8 cellular contexts compared by ENCODE assay signal in genomic region chr17:35849469-35850348, GRCh38. TPM values are rescaled to one million over a fixed set of nuclear protein-coding genes. Genes with fewer than 3 reads are reported as not detected.
DNase-seq lines count a peak whose midpoint lies in the region; ATAC-seq, FAIRE-seq and TF ChIP-seq lines count a peak whose summit lies in the region.

No MANE protein-coding gene starts in this region.

- POLR2A ChIA-PET in MCF 10A (lab: Yijun Ruan, JAX) = interaction anchor here (0.6 to 0.8 kb wide), 2 partner anchors 15 to 1426 kb away, joined by 3 read pairs; no protein-coding TSS in a partner anchor

- FAIRE-seq in kidney (lab: Jason Lieb, UNC) = no peak

- peaks cover 12 to 25% of the 10 kb centered on the region in 2 donors for H3K36me3 ChIP-seq in kidney (ENCODE audit: control insufficient read depth in 1 of 2, insufficient read depth in 2 of 2, low read length in 2 of 2)

- peak; percentile 81 for TF ChIP-seq CTCF in MCF 10A (IDR thresholded peaks at IDR 0.05; ENCODE audit: unreplicated experiment)
- TF ChIP-seq CTCF in kidney (IDR thresholded peaks at IDR 0.05; ENCODE audit: borderline replicate concordance, extremely low read depth, insufficient read depth) = peak; percentile 53

- no peaks in the 10 kb centered on the region for H3K4me1 ChIP-seq in kidney (ENCODE audit: control insufficient read depth in 1 of 2, insufficient read depth in 1 of 2, low read depth in 1 of 2, low read length in 2 of 2)

- no peaks in the 10 kb centered on the region for H3K9me3 Mint-ChIP-seq in T-helper 2 cell treated with Interferon-gamma antibody and Interleukin-4, amounts not matched to agents 5 μg/mL and 100 μg/mL, for 36 hours
- no peaks in the 10 kb centered on the region for H3K9me3 Mint-ChIP-seq in MCF 10A (ENCODE audit: unreplicated experiment)

- H3K4me1 Mint-ChIP-seq in T-helper 2 cell treated with Interferon-gamma antibody and Interleukin-4, amounts not matched to agents 5 μg/mL and 100 μg/mL, for 36 hours (ENCODE audit: low read depth) = peaks cover 4% of the 10 kb centered on the region
- no peaks in the 10 kb centered on the region for H3K4me1 Mint-ChIP-seq in MCF 10A (ENCODE audit: insufficient read depth, unreplicated experiment)

- no peak for ATAC-seq in HG02970 (IDR thresholded peaks at IDR 0.05; ENCODE audit: low FRiP score, unreplicated experiment)

- no peaks in the 10 kb centered on the region for H3K9me3 ChIP-seq in kidney (ENCODE audit: control insufficient read depth in 1 of 2, low read length in 2 of 2)

- intact Hi-C loops in MCF 10A (cut with micrococcal nuclease) = loop anchor here (1.0 kb wide), 1 partner anchor 300 kb away; no protein-coding TSS in a partner anchor
- intact Hi-C loops in kidney (cut with DNase I) = no loop called here

- no peaks in the 10 kb centered on the region for H3K27me3 Mint-ChIP-seq in T-helper 2 cell treated with Interferon-gamma antibody and Interleukin-4, amounts not matched to agents 5 μg/mL and 100 μg/mL, for 36 hours (ENCODE audit: low read depth)
- H3K27me3 Mint-ChIP-seq in MCF 10A (ENCODE audit: insufficient read depth, unreplicated experiment) = no peaks in the 10 kb centered on the region

- H3K4me3 ChIP-seq in kidney (ENCODE audit: low read length in 2 of 2) = no peak overlapping the region

- CTCF ChIA-PET in MCF 10A (lab: Yijun Ruan, JAX) = interaction anchor here (0.5 to 2.5 kb wide), 13 partner anchors 8 to 299 kb away, joined by 3 to 12 read pairs (median 4); no protein-coding TSS in a partner anchor

- H3K36me3 Mint-ChIP-seq in T-helper 2 cell treated with Interferon-gamma antibody and Interleukin-4, amounts not matched to agents 5 μg/mL and 100 μg/mL, for 36 hours (ENCODE audit: low read depth) = peaks cover 44% of the 10 kb centered on the region
- H3K36me3 Mint-ChIP-seq in MCF 10A (ENCODE audit: insufficient read depth, unreplicated experiment) = peaks cover 71% of the 10 kb centered on the region

- DNase-seq in NCI-H1417 (lab: John Stamatoyannopoulos, UW) = peak; percentile 22 to 70 (median 69)
- DNase-seq in NCI-H1417 treated with DMSO at 0.1 percent for 48 hours (lab: John Stamatoyannopoulos, UW) = no peak
- peak; percentile 3 for DNase-seq in NCI-H1436 treated with DMSO at 0.1 percent for 48 hours (lab: John Stamatoyannopoulos, UW)
- DNase-seq in T-helper 2 cell treated with Interferon-gamma antibody and Interleukin-4, amounts not matched to agents 5 μg/mL and 100 μg/mL, for 36 hours (ENCODE audit: low spot score) = peak; percentile 42
- peak; percentile 80 for DNase-seq in MCF 10A (ENCODE audit: unreplicated experiment)
- DNase-seq in kidney = no peak
- peak; percentile 63 for DNase-seq in stimulated activated CD4-positive, alpha-beta T cell treated with anti-CD3 and anti-CD28 coated beads, Interleukin-4, amount 100 ng/mL, for 24 hours

- no peak overlapping the region for H3K4me3 Mint-ChIP-seq in T-helper 2 cell treated with Interferon-gamma antibody and Interleukin-4, amounts not matched to agents 5 μg/mL and 100 μg/mL, for 36 hours
- H3K4me3 Mint-ChIP-seq in MCF 10A (ENCODE audit: unreplicated experiment) = no peak overlapping the region

- no peak overlapping the region for H3K27ac ChIP-seq in kidney (ENCODE audit: low read depth in 2 of 2, low read length in 2 of 2)

- H3K27ac Mint-ChIP-seq in T-helper 2 cell treated with Interferon-gamma antibody and Interleukin-4, amounts not matched to agents 5 μg/mL and 100 μg/mL, for 36 hours = no peak overlapping the region
- peak overlapping the region; percentile 12 for H3K27ac Mint-ChIP-seq in MCF 10A (ENCODE audit: low read depth, unreplicated experiment)

- H3K9ac ChIP-seq in kidney (ENCODE audit: low read length in 2 of 2) = no peak overlapping the region

- BruUV-seq in MCF 10A (replicated peaks; lab: Mats Ljungman, UMichigan) = no TSS peak

RNA-seq across cellular contexts. Expression of gene HEATR9, which starts 19.0 kb away (rescaled TPM):
- total RNA-seq in MCF 10A (2022) (not detected in 2 replicates), kidney (0.16 TPM)
- polyA plus RNA-seq in kidney (ENCODE audit: insufficient read depth, low read depth, low replicate concordance) = not detected

RNA-seq across cellular contexts. Expression of gene CCL5, which starts 30.5 kb away (rescaled TPM):
- not detected in 2 replicates for total RNA-seq in MCF 10A (2022)
- total RNA-seq in kidney = 10.3 TPM
- polyA plus RNA-seq in kidney (ENCODE audit: insufficient read depth, low read depth, low replicate concordance) = 4.2 TPM

RNA-seq across cellular contexts. Expression of gene TAF15, which starts 40.4 kb away (rescaled TPM):
- total RNA-seq in MCF 10A (2022) (284 and 337 TPM in 2 replicates), kidney (149 TPM)
- 66.3 TPM for polyA plus RNA-seq in kidney (ENCODE audit: insufficient read depth, low read depth, low replicate concordance)

RNA-seq across cellular contexts. Expression of gene MMP28, which starts 54.3 kb away (rescaled TPM):
- total RNA-seq in MCF 10A (2022) = 22.3 and 27.4 TPM in 2 replicates
- 4.5 TPM for total RNA-seq in kidney
- 10.3 TPM for polyA plus RNA-seq in kidney (ENCODE audit: insufficient read depth, low read depth, low replicate concordance)

Comparison
In these comparisons a context has a peak if more than half of its experiments do, and no peak if none do; other contexts are left out.
1. DNase-seq: peak in NCI-H1417 (3 of 3), NCI-H1436 treated with DMSO at 0.1 percent for 48 hours (single experiment), T-helper 2 cell treated with Interferon-gamma antibody and Interleukin-4, amounts not matched to agents 5 μg/mL and 100 μg/mL, for 36 hours (single experiment), MCF 10A (single experiment) and stimulated activated CD4-positive, alpha-beta T cell treated with anti-CD3 and anti-CD28 coated beads, Interleukin-4, amount 100 ng/mL, for 24 hours (single experiment); none in NCI-H1417 treated with DMSO at 0.1 percent for 48 hours (single experiment) and kidney (single experiment).